In genomic region chr22:38271927-38272372, GRCh38 we compare ENCODE assay signal across 1 cellular context.
A peak's percentile ranks its signal among the peaks of the same experiment; 100 is the strongest.
TF ChIP-seq lines count a peak whose summit lies in the region.

No MANE protein-coding gene starts in this region.

TF ChIP-seq in HepG2, 621 proteins besides CTCF, POLR2A, EP300 and RAD21 (continued from another document):
- TF ChIP-seq SRSF1 (optimal IDR thresholded peaks at IDR 0.05; ENCODE audit: low read depth, low read length) (no peak), MXD3 (CRISPR knock-in tag; IDR thresholded peaks at IDR 0.05) (0 out of 2 replicates have a peak, but pooled peaks have one; percentile 36), BCLAF1 (IDR thresholded peaks at IDR 0.05) (no peak), ZNF142 (CRISPR knock-in tag; IDR thresholded peaks at IDR 0.05) (0 out of 2 replicates have a peak, but pooled peaks have one; percentile 7), CHCHD3 (CRISPR knock-in tag; IDR thresholded peaks at IDR 0.05) (no peak), THAP9 (CRISPR knock-in tag; IDR thresholded peaks at IDR 0.05; ENCODE audit: borderline replicate concordance) (peak; percentile 16; the same call in 1 of the 2 replicates), ZGPAT (CRISPR knock-in tag; IDR thresholded peaks at IDR 0.05) (0 out of 2 replicates have a peak, but pooled peaks have one; percentile 3)
